In genomic region chr2:169790581-169790980, GRCh38 we compare ENCODE assay signal across 17 cellular contexts.
"Had no signal": no experiment of that assay in that cellular context is flagged by ENCODE, and none has a peak within 500 bp of the region (broad histone marks: within the 10 kb centered on the region; RNA-seq: fewer than 3 reads in every experiment).

No MANE protein-coding gene starts in this region.

- H3K4me1 ChIP-seq: parathyroid adenoma, psoas muscle, upper lobe of right lung, uterus had no signal

- H3K9me3 ChIP-seq: ovary, psoas muscle, right lobe of liver, sigmoid colon, stomach, thoracic aorta, tibial artery, transverse colon, upper lobe of right lung, uterus had no signal

- FAIRE-seq: small intestine had no signal

- H2AFZ ChIP-seq: neural progenitor cell had no signal

- H3K27ac ChIP-seq: neural progenitor cell, ovary, parathyroid adenoma, psoas muscle, right lobe of liver, stomach, thoracic aorta, tibial artery, transverse colon, upper lobe of right lung, uterus had no signal

- DNase-seq: natural killer cell; stimulated activated CD4-positive, alpha-beta T cell treated with anti-CD3 and anti-CD28 coated beads, Interleukin-2, amount 100 ng/mL, for 48 hours; stimulated activated CD4-positive, alpha-beta T cell treated with anti-CD3 and anti-CD28 coated beads, Interleukin-4, amount 100 ng/mL, for 24 hours; stimulated activated naive CD4-positive, alpha-beta T cell treated with Interleukin-2 at 50 U/mL for 16 hours; tibial artery; upper lobe of right lung had no signal

- H3K4me3 ChIP-seq: neural progenitor cell, ovary, upper lobe of right lung, uterus had no signal

- H3K36me3 ChIP-seq: neural progenitor cell, ovary, right lobe of liver, sigmoid colon, stomach, thoracic aorta, tibial artery, transverse colon, upper lobe of right lung, uterus had no signal

- H3K79me2 ChIP-seq: parathyroid adenoma had no signal

- H3K27me3 ChIP-seq: neural progenitor cell, ovary, right lobe of liver, sigmoid colon, stomach, tibial artery, upper lobe of right lung, uterus had no signal

- H3K9ac ChIP-seq: neural progenitor cell, parathyroid adenoma had no signal
